9 cellular contexts compared by ENCODE assay signal in genomic region chr2:179751184-179751809, GRCh38.
DNase-seq lines count a peak whose midpoint lies in the region; ATAC-seq and TF ChIP-seq lines count a peak whose summit lies in the region.
"Had no signal": no experiment of that assay in that cellular context is flagged by ENCODE, and none has a peak within 500 bp of the region (broad histone marks: within the 10 kb centered on the region; RNA-seq: fewer than 3 reads in every experiment).

No MANE protein-coding gene starts in this region.

- dilution Hi-C loops in IMR-90 (cut with HindIII; ENCODE audit: low sequenced_read_pairs, unreplicated experiment), result no loop called here

- H3K79me1 ChIP-seq in IMR-90 (ENCODE audit: low read depth in 1 of 2, low read length in 2 of 2), result no peaks in the 10 kb centered on the region

- H2AK9ac ChIP-seq in IMR-90 (replicated peaks; ENCODE audit: low read depth, low read length, poor library complexity), result no peak overlapping the region

- no peak overlapping the region for H2BK15ac ChIP-seq in IMR-90 (ENCODE audit: low read depth, low read length)

- intact Hi-C loops in IMR-90 (cut with micrococcal nuclease), result loop anchor here (1.0 to 5.0 kb wide), 6 partner anchors 326 to 954 kb away; no protein-coding TSS in a partner anchor

- H3K56ac ChIP-seq in IMR-90 (ENCODE audit: extremely low read depth, insufficient read depth, low read length), result no peak overlapping the region

- no peak overlapping the region; the same call in 1 of the 2 replicates for H2AK5ac ChIP-seq in IMR-90 (ENCODE audit: low read depth, low read length)

- H3K4me2 ChIP-seq in IMR-90 (ENCODE audit: low read depth, low read length), result no peak overlapping the region

- CTCF ChIA-PET in IMR-90 (lab: Yijun Ruan, JAX), result no interaction called here

- in situ Hi-C loops in IMR-90 (cut with MboI; ENCODE audit: low sequenced_read_pairs), result loop anchor here (5.0 to 10.0 kb wide), 2 partner anchors 329 to 536 kb away; no protein-coding TSS in a partner anchor

- WGBS in IMR-90 (ENCODE audit: extremely low coverage in 2 of 2, insufficient read length in 1 of 2), 2 experiments, result no CpG with 5 or more reads among the region's 4 CpGs

- no peak overlapping the region for H3K4ac ChIP-seq in IMR-90 (ENCODE audit: low read depth, low read length)

- peak; percentile 63; the same call in 1 of the 2 replicates for ATAC-seq in IMR-90 (ENCODE audit: low read depth)

- no peak for TF ChIP-seq POLR2A in IMR-90 (IDR thresholded peaks at IDR 0.05; ENCODE audit: low read depth, low read length)

- BruUV-seq in IMR-90 (replicated peaks; lab: Mats Ljungman, UMichigan), result no TSS peak

- no peaks in the 10 kb centered on the region for H3K9me3 ChIP-seq in IMR-90 (ENCODE audit: control insufficient read depth, insufficient read depth, low read length)
- H3K9me3 ChIP-seq: neutrophil had no signal

- H3K9me1 ChIP-seq in IMR-90 (ENCODE audit: insufficient read depth, low read length), result no peaks in the 10 kb centered on the region

- no peaks in the 10 kb centered on the region for H3K4me1 ChIP-seq in IMR-90 (ENCODE audit: control insufficient read depth, insufficient read depth, low read length)

- TF ChIP-seq CTCF in GM06990 (IDR thresholded peaks at IDR 0.05; ENCODE audit: insufficient read depth, low read length, poor library complexity, severe bottlenecking) (peak; percentile 43), IMR-90 (conservative IDR thresholded peaks at IDR 0.05; ENCODE audit: low read depth, low read length) (peak; percentile 81)

- no peak overlapping the region for H4K5ac ChIP-seq in IMR-90 (ENCODE audit: low read depth, low read length)

- H4K20me1 ChIP-seq in IMR-90 (ENCODE audit: insufficient read depth, low read length), result no peaks in the 10 kb centered on the region

- H4K91ac ChIP-seq in IMR-90 (ENCODE audit: insufficient read depth, low read depth, low read length), result no peak overlapping the region

- TF ChIP-seq RAD21 in IMR-90 (IDR thresholded peaks at IDR 0.05; ENCODE audit: low read length), result peak; percentile 90

- no peak overlapping the region for H3K23ac ChIP-seq in IMR-90 (ENCODE audit: low read depth, low read length)

- H3K27me3 ChIP-seq in GM06990 (replicated peaks; ENCODE audit: control insufficient read depth, insufficient read depth, low read length), result no peaks in the 10 kb centered on the region
- H3K27me3 ChIP-seq in IMR-90 (ENCODE audit: control insufficient read depth, insufficient read depth, low read length), result no peaks in the 10 kb centered on the region
- H3K27me3 ChIP-seq: neutrophil had no signal

- no peak overlapping the region for H2AFZ ChIP-seq in IMR-90 (replicated peaks; ENCODE audit: low read length, poor library complexity)

- H3K4me3 ChIP-seq in GM06990 (replicated peaks; ENCODE audit: low read depth, low read length) (no peak overlapping the region), IMR-90 (ENCODE audit: insufficient read depth, low read depth, low read length) (no peak overlapping the region)

- no peak overlapping the region for H2BK20ac ChIP-seq in IMR-90 (ENCODE audit: low read depth, low read length)

- no peak overlapping the region for H3K14ac ChIP-seq in IMR-90 (replicated peaks; ENCODE audit: low read depth, low read length)

- H3K9ac ChIP-seq in IMR-90 (ENCODE audit: low read depth, low read length), result no peak overlapping the region

- H3K27ac ChIP-seq in IMR-90 (ENCODE audit: insufficient read depth, low read length), result no peak overlapping the region
- H3K27ac ChIP-seq: neutrophil had no signal

- no peak for DNase-seq in GM06990 (ENCODE audit: extremely low read depth, insufficient read length)
- peak; percentile 47 for DNase-seq in IMR-90
- DNase-seq in RPMI7951 (ENCODE audit: low read depth), result peak; percentile 23
- DNase-seq in fibroblast of the conjunctiva (ENCODE audit: low read depth), result peak; percentile 21
- DNase-seq in superior temporal gyrus (ENCODE audit: extremely low spot score), result peak; percentile 63
- DNase-seq in 8988T, result no peak
- DNase-seq in NK-92 treated with Interleukin-12 subunit alpha and Interleukin-12 subunit beta, amount 100 ng/mL, for 24 hours (lab: John Stamatoyannopoulos, UW), result no peak
- DNase-seq in activated CD4-positive, alpha-beta T cell treated with anti-CD3 and anti-CD28 coated beads, Interleukin-2, amount 50 U/mL, for 48 hours, result no peak

- H3K36me3 ChIP-seq in GM06990 (ENCODE audit: control insufficient read depth, insufficient read depth, low read length) (no peaks in the 10 kb centered on the region), IMR-90 (ENCODE audit: control insufficient read depth, insufficient read depth, low read length) (no peaks in the 10 kb centered on the region)
- H3K36me3 ChIP-seq: neutrophil had no signal

- H4K8ac ChIP-seq in IMR-90 (ENCODE audit: low read depth in 2 of 2, low read length in 2 of 2), result no peak overlapping the region

- H2BK5ac ChIP-seq in IMR-90 (ENCODE audit: low read depth, low read length, poor library complexity, severe bottlenecking), result no peak overlapping the region

- peak overlapping the region; percentile 82; the same call in 1 of the 2 replicates for H2BK120ac ChIP-seq in IMR-90 (ENCODE audit: low read depth, low read length)

- H3K18ac ChIP-seq in IMR-90 (ENCODE audit: low read depth, low read length), result no peak overlapping the region

- POLR2A ChIA-PET in IMR-90 (lab: Charles Lee; ENCODE audit: unreplicated experiment), result no interaction called here

TF ChIP-seq in IMR-90, 13 proteins besides CTCF, POLR2A, EP300 and RAD21:
- TF ChIP-seq RCOR1 (IDR thresholded peaks at IDR 0.05; ENCODE audit: insufficient replicate concordance, low read length), result no peak
- peak; percentile 92 for TF ChIP-seq SMC3 (IDR thresholded peaks at IDR 0.05; ENCODE audit: low read depth, low read length)

Comparison
In these comparisons a context has a peak if more than half of its experiments do, and no peak if none do; other contexts are left out.
1. DNase-seq: peak in IMR-90 (single experiment), RPMI7951 (single experiment), fibroblast of the conjunctiva (single experiment) and superior temporal gyrus (single experiment); none in GM06990 (single experiment), 8988T (single experiment), NK-92 treated with Interleukin-12 subunit alpha and Interleukin-12 subunit beta, amount 100 ng/mL, for 24 hours (single experiment) and activated CD4-positive, alpha-beta T cell treated with anti-CD3 and anti-CD28 coated beads, Interleukin-2, amount 50 U/mL, for 48 hours (0 of 2).